1 cellular context compared by ENCODE assay signal in genomic region chr13:109955598-109955997, GRCh38.
TF ChIP-seq lines count a peak whose summit lies in the region.

No MANE protein-coding gene starts in this region.

TF ChIP-seq in IMR-90, 13 proteins besides CTCF, POLR2A, EP300 and RAD21:
- TF ChIP-seq FOS (IDR thresholded peaks at IDR 0.05; ENCODE audit: low read depth, low read length) (no peak), ELK1 (IDR thresholded peaks at IDR 0.05; ENCODE audit: borderline replicate concordance, low read depth, low read length) (no peak), SMC3 (IDR thresholded peaks at IDR 0.05; ENCODE audit: low read depth, low read length) (no peak), RFX5 (IDR thresholded peaks at IDR 0.05; ENCODE audit: low read depth, low read length) (no peak), MAFK (IDR thresholded peaks at IDR 0.05; ENCODE audit: low read depth, low read length) (no peak), BHLHE40 (IDR thresholded peaks at IDR 0.05; ENCODE audit: low read depth, low read length) (no peak), USF2 (IDR thresholded peaks at IDR 0.05; ENCODE audit: low read depth, low read length) (no peak), RCOR1 (IDR thresholded peaks at IDR 0.05; ENCODE audit: insufficient replicate concordance, low read length) (no peak), MXI1 (IDR thresholded peaks at IDR 0.05; ENCODE audit: borderline replicate concordance, low read depth, low read length) (no peak), CHD1 (IDR thresholded peaks at IDR 0.05; ENCODE audit: low read depth, low read length) (no peak), NFE2L2 (IDR thresholded peaks at IDR 0.05; ENCODE audit: low read depth, low read length) (no peak), CEBPB (IDR thresholded peaks at IDR 0.05; ENCODE audit: low read depth, low read length) (no peak), MAZ (IDR thresholded peaks at IDR 0.05; ENCODE audit: borderline replicate concordance, low read depth, low read length) (no peak)
